Comparison of ENCODE assay signal across 8 cellular contexts in the genomic region with DNA sequence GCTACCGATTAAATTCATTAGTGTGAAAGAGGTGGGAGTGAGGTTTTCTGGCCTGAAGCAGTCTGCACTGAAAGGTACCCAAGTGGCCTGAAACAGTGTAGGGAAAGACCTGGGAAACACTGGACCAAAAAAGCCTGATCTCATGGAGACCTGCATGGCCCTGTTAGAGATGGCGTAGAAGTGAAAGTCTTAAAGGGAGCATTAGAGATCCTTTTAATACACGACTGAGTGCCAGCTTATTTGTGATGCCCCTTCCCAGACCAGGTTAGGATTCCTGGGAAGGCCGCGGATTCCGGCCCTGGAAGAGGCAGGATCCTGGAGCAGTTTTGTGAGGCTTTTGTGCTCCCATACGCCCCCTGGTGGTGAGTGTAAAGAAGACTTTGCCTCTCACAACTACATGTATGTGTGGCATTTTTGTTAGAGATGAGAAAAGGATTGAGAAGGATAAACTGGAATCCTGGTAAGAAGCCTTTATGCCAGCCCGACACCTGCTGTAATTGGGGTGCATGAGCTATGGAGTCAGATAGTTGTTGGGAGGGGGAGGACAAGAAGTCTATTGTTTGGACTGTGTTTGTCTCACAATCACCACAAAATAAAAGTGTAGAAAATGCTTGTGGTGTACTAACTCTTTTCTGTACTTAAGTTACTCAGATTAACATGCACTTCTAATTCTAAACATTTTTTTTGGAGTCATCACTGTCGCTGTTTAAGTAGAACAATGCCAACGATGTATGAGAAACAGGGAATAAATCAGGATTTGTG. TPM values are rescaled to one million over a fixed set of nuclear protein-coding genes. Genes with fewer than 3 reads are reported as not detected.
A peak's percentile ranks its signal among the peaks of the same experiment; 100 is the strongest.
DNase-seq lines count a peak whose midpoint lies in the region; ATAC-seq and TF ChIP-seq lines count a peak whose summit lies in the region.

No MANE protein-coding gene starts in this region.

- peaks cover 45% of the 10 kb centered on the region for H3K4me1 Mint-ChIP-seq in activated naive CD8-positive, alpha-beta T cell treated with anti-CD3 and anti-CD28 coated beads for 36 hours
- peaks cover 8% of the 10 kb centered on the region for H3K4me1 Mint-ChIP-seq in progenitor cell of endocrine pancreas (ENCODE audit: low read depth)

- TF ChIP-seq CTCF in LNCAP (IDR thresholded peaks at IDR 0.05) = peak; percentile 67
- peak; percentile 86 for TF ChIP-seq CTCF in progenitor cell of endocrine pancreas (IDR thresholded peaks at IDR 0.05; ENCODE audit: unreplicated experiment)

- no peaks in the 10 kb centered on the region for H3K9me3 Mint-ChIP-seq in activated naive CD8-positive, alpha-beta T cell treated with anti-CD3 and anti-CD28 coated beads for 36 hours
- no peaks in the 10 kb centered on the region for H3K9me3 Mint-ChIP-seq in progenitor cell of endocrine pancreas (ENCODE audit: low read depth)

- H3K4me3 Mint-ChIP-seq in activated naive CD8-positive, alpha-beta T cell treated with anti-CD3 and anti-CD28 coated beads for 36 hours = no peak overlapping the region
- H3K4me3 Mint-ChIP-seq in progenitor cell of endocrine pancreas (ENCODE audit: low read depth) = no peak overlapping the region

- H3K27ac Mint-ChIP-seq in activated naive CD8-positive, alpha-beta T cell treated with anti-CD3 and anti-CD28 coated beads for 36 hours = peak overlapping the region; percentile 85
- peak overlapping the region; percentile 15 for H3K27ac Mint-ChIP-seq in progenitor cell of endocrine pancreas

- intact Hi-C loops in Right ventricle myocardium superior (cut with DNase I) = loop anchor here (5.0 to 10.0 kb wide), 4 partner anchors 49 to 669 kb away; no protein-coding TSS in a partner anchor

- no peaks in the 10 kb centered on the region for H3K27me3 Mint-ChIP-seq in activated naive CD8-positive, alpha-beta T cell treated with anti-CD3 and anti-CD28 coated beads for 36 hours
- no peaks in the 10 kb centered on the region for H3K27me3 Mint-ChIP-seq in progenitor cell of endocrine pancreas

- H3K36me3 Mint-ChIP-seq in activated naive CD8-positive, alpha-beta T cell treated with anti-CD3 and anti-CD28 coated beads for 36 hours = peaks cover 44% of the 10 kb centered on the region
- peaks cover 15% of the 10 kb centered on the region for H3K36me3 Mint-ChIP-seq in progenitor cell of endocrine pancreas (ENCODE audit: insufficient read depth)

- DNase-seq in NCI-H82 (lab: John Stamatoyannopoulos, UW) = peak; percentile 79
- DNase-seq in NCI-H82 treated with DMSO at 0.1 percent for 48 hours (lab: John Stamatoyannopoulos, UW; ENCODE audit: unreplicated experiment) = no peak
- DNase-seq in SKM-1 (lab: John Stamatoyannopoulos, UW; ENCODE audit: unreplicated experiment) = peak; percentile 30
- DNase-seq in activated naive CD8-positive, alpha-beta T cell treated with anti-CD3 and anti-CD28 coated beads for 36 hours = peak; percentile 48
- peak; percentile 67 for DNase-seq in Right ventricle myocardium superior
- peak; percentile 72 for DNase-seq in progenitor cell of endocrine pancreas (ENCODE audit: low spot score, unreplicated experiment)

- ATAC-seq in Right ventricle myocardium superior (ENCODE audit: poor library complexity) (peak; percentile 81), GM19324 (IDR thresholded peaks at IDR 0.05; ENCODE audit: low FRiP score, unreplicated experiment) (no peak)

RNA-seq across cellular contexts. Expression of a gene that starts 54.0 kb away (rescaled TPM):
- 10 to 100 TPM; 29.7 to 31.5 TPM for total RNA-seq in activated naive CD8-positive, alpha-beta T cell treated with anti-CD3 and anti-CD28 coated beads for 36 hours
- total RNA-seq in Right ventricle myocardium superior (26.0 TPM), progenitor cell of endocrine pancreas (35.3 and 43.2 TPM in 2 replicates)
